Comparison of ENCODE assay signal across 20 cellular contexts in the genomic region with DNA sequence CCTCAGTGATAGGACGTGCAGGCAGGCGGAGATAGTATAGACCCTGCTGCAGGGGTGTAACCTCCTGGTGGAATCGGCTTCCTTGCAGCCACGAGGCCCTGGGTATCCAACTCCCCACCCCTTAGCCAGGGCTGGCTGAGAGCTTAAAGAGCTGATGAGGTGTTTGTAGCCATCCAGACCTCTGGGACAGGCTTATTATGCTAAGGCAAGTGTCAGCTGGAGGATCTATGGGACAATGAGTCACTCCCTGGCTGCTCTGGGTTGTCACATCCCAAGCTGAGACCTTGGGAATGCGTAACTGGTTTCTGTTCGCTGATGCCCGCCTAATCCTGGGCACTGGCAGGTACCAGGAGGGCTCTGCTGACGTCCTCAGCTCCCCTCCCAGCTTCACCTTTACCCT. TPM values are rescaled to one million over a fixed set of nuclear protein-coding genes. Genes with fewer than 3 reads are reported as not detected.
DNase-seq lines count a peak whose midpoint lies in the region; ATAC-seq and TF ChIP-seq lines count a peak whose summit lies in the region.
"Had no signal": no experiment of that assay in that cellular context is flagged by ENCODE, and none has a peak within 500 bp of the region (broad histone marks: within the 10 kb centered on the region; RNA-seq: fewer than 3 reads in every experiment).

No MANE protein-coding gene starts in this region.

- TF ChIP-seq CTCF in left ventricle myocardium inferior (IDR thresholded peaks at IDR 0.05; ENCODE audit: borderline replicate concordance) (no peak), osteoblast (IDR thresholded peaks at IDR 0.05; ENCODE audit: extremely low read depth, low read depth, low read length) (no peak)

- no peak overlapping the region for H3K4me2 ChIP-seq in osteoblast (ENCODE audit: insufficient read depth, low read length)

- peaks cover 3% of the 10 kb centered on the region for H4K20me1 ChIP-seq in osteoblast (ENCODE audit: insufficient read depth, low read length)

- intact Hi-C loops in left ventricle myocardium inferior (cut with micrococcal nuclease) = loop anchor here (10.0 kb wide), 2 partner anchors 136 to 174 kb away; no protein-coding TSS in a partner anchor

- H3K27ac ChIP-seq in left ventricle myocardium inferior (replicated peaks) (peak overlapping the region; percentile 21), osteoblast (ENCODE audit: low read depth, low read length) (no peak overlapping the region)
- H3K27ac ChIP-seq: SK-N-MC had no signal

- H3K36me3 ChIP-seq in left ventricle myocardium inferior (no peaks in the 10 kb centered on the region), osteoblast (ENCODE audit: insufficient read depth, low read length) (no peaks in the 10 kb centered on the region)

- H2AFZ ChIP-seq in osteoblast (ENCODE audit: low read length) = no peak overlapping the region

- H3K27me3 ChIP-seq in left ventricle myocardium inferior (ENCODE audit: low read depth) = no peaks in the 10 kb centered on the region
- no peaks in the 10 kb centered on the region for H3K27me3 ChIP-seq in osteoblast (ENCODE audit: insufficient read depth, low read length)

- H3K4me1 ChIP-seq in left ventricle myocardium inferior (peaks cover 73% of the 10 kb centered on the region), osteoblast (ENCODE audit: insufficient read depth, low read length) (no peaks in the 10 kb centered on the region)

- no peak overlapping the region for H3K4me3 ChIP-seq in left ventricle myocardium inferior
- no peak overlapping the region for H3K4me3 ChIP-seq in osteoblast (ENCODE audit: insufficient read depth, low read length)
- H3K4me3 ChIP-seq: GM12878, SK-N-MC had no signal

- DNase-seq in AG20443 (ENCODE audit: low spot score) = peak; percentile 27
- peak; percentile 19 for DNase-seq in NCI-H69 (lab: John Stamatoyannopoulos, UW)
- peak; percentile 9 for DNase-seq in left ventricle myocardium inferior
- DNase-seq in osteoblast (ENCODE audit: insufficient read length, low spot score, missing footprints) = peak; percentile 59
- DNase-seq in activated CD4-positive, CD25-positive, alpha-beta regulatory T cell treated with anti-CD3 and anti-CD28 coated beads, Interleukin-2, amount 50 U/mL, for 72 hours = no peak
- no peak for DNase-seq in DMS79 treated with DMSO at 0.1 percent for 48 hours (lab: John Stamatoyannopoulos, UW)
- DNase-seq in NK-92 (lab: John Stamatoyannopoulos, UW; ENCODE audit: unreplicated experiment) = no peak
- DNase-seq: activated CD4-positive, alpha-beta T cell treated with anti-CD3 and anti-CD28 coated beads, Interleukin-2, amount 50 U/mL, for 4 hours; activated T-cell treated with anti-CD3 and anti-CD28 coated beads, Interleukin-2, amount 50 U/mL, for 1 hour; GDM1; NCI-H2029 treated with DMSO at 0.1 percent for 48 hours; NCI-H524; OCI-M1; right cardiac atrium; stimulated activated CD4-positive, alpha-beta T cell treated with anti-CD3 and anti-CD28 coated beads, Interleukin-2, amount 100 ng/mL, for 24 hours; T1000 had no signal

- ATAC-seq in HG02981 (IDR thresholded peaks at IDR 0.05; ENCODE audit: unreplicated experiment) = no peak
- ATAC-seq: activated naive CD4-positive, alpha-beta T cell treated with anti-CD3 and anti-CD28 coated beads, Interleukin-2, amount 50 U/mL, for 72 hours; GM12878 had no signal

- H3K79me2 ChIP-seq in osteoblast (ENCODE audit: insufficient read depth, low read length) = no peaks in the 10 kb centered on the region

- H3K9me3 ChIP-seq in left ventricle myocardium inferior (replicated peaks) (no peaks in the 10 kb centered on the region), osteoblast (ENCODE audit: low read depth, low read length) (no peaks in the 10 kb centered on the region)

RNA-seq across cellular contexts. Expression of a gene that starts 38.9 kb away (rescaled TPM):
- total RNA-seq in left ventricle myocardium inferior = 50.7 TPM
- total RNA-seq in osteoblast = 49.2 and 60.8 TPM in 2 replicates

Comparison
In these comparisons a context has a peak if more than half of its experiments do, and no peak if none do; other contexts are left out.
1. DNase-seq: peak in AG20443 (single experiment), NCI-H69 (single experiment), left ventricle myocardium inferior (single experiment) and osteoblast (single experiment); none in activated CD4-positive, CD25-positive, alpha-beta regulatory T cell treated with anti-CD3 and anti-CD28 coated beads, Interleukin-2, amount 50 U/mL, for 72 hours (single experiment), DMS79 treated with DMSO at 0.1 percent for 48 hours (single experiment) and NK-92 (single experiment).